In genomic region chr12:90833228-90833627, GRCh38 we compare ENCODE assay signal across 18 cellular contexts.
"Had no signal": no experiment of that assay in that cellular context is flagged by ENCODE, and none has a peak within 500 bp of the region (broad histone marks: within the 10 kb centered on the region; RNA-seq: fewer than 3 reads in every experiment).

No MANE protein-coding gene starts in this region.

- H3K4me3 ChIP-seq: coronary artery, esophagus muscularis mucosa, hepatocyte, thyroid gland had no signal

- DNase-seq: activated CD4-positive, alpha-beta T cell treated with anti-CD3 and anti-CD28 coated beads, Interleukin-2, amount 10 ng/mL, durations not matched to agents 24 days and 14 days; activated CD4-positive, CD25-positive, alpha-beta regulatory T cell; activated CD8-positive, alpha-beta memory T cell treated with anti-CD3 and anti-CD28 coated beads, Interleukin-2, amount 50 U/mL, for 48 hours; activated CD8-positive, alpha-beta T cell treated with anti-CD3 and anti-CD28 coated beads, Interleukin-2, amount 10 ng/mL, durations not matched to agents 7 days and 5 days; activated gamma-delta T cell treated with Interleukin-2 at 50 U/mL for 16 hours; activated naive CD8-positive, alpha-beta T cell treated with anti-CD3 and anti-CD28 coated beads, Interleukin-2, amount 10 ng/mL, durations not matched to agents 7 days and 5 days; activated T-cell treated with anti-CD3 and anti-CD28 coated beads, Interleukin-2, amount 50 U/mL, for 72 hours; left ventricle myocardium superior; mesenchymal stem cell; posterior cingulate gyrus; stimulated activated naive B cell treated with anti-CD40 and anti-IgM and Interleukin-4, amounts not matched to agents 10 μg/mL and 1 μg/mL and 100 μg/mL, for 72 hours; thyroid gland had no signal

- H3K27ac ChIP-seq: coronary artery, esophagus muscularis mucosa, hepatocyte, thyroid gland had no signal

- H3K27me3 Mint-ChIP-seq: activated CD4-positive, alpha-beta T cell treated with anti-CD3 and anti-CD28 coated beads, Interleukin-2, amount 10 ng/mL, durations not matched to agents 24 days and 14 days; activated naive CD8-positive, alpha-beta T cell treated with anti-CD3 and anti-CD28 coated beads, Interleukin-2, amount 10 ng/mL, durations not matched to agents 7 days and 5 days; central memory CD8-positive, alpha-beta T cell; natural killer cell treated with Interleukin-12 subunit alpha and Interleukin-12 subunit beta and Interleukin-15 and Interleukin-18, amount 100 ng/mL, for 72 hours; stimulated activated naive B cell treated with anti-CD40 and anti-IgM and Interleukin-4, amounts not matched to agents 10 μg/mL and 1 μg/mL and 100 μg/mL, for 72 hours had no signal

- H3K36me3 ChIP-seq: esophagus muscularis mucosa, thyroid gland had no signal

- H2AFZ ChIP-seq: hepatocyte had no signal

- H3K79me2 ChIP-seq: hepatocyte had no signal

- H3K4me2 ChIP-seq: hepatocyte had no signal

- H3K4me1 Mint-ChIP-seq: activated CD4-positive, alpha-beta T cell treated with anti-CD3 and anti-CD28 coated beads, Interleukin-2, amount 10 ng/mL, durations not matched to agents 24 days and 14 days; activated naive CD8-positive, alpha-beta T cell treated with anti-CD3 and anti-CD28 coated beads, Interleukin-2, amount 10 ng/mL, durations not matched to agents 7 days and 5 days; brain; central memory CD8-positive, alpha-beta T cell had no signal

- H3K4me3 Mint-ChIP-seq: activated CD4-positive, alpha-beta T cell treated with anti-CD3 and anti-CD28 coated beads, Interleukin-2, amount 10 ng/mL, durations not matched to agents 24 days and 14 days; activated CD8-positive, alpha-beta T cell treated with anti-CD3 and anti-CD28 coated beads, Interleukin-2, amount 10 ng/mL, durations not matched to agents 7 days and 5 days; activated naive CD8-positive, alpha-beta T cell treated with anti-CD3 and anti-CD28 coated beads, Interleukin-2, amount 10 ng/mL, durations not matched to agents 7 days and 5 days; activated T-cell treated with anti-CD3 and anti-CD28 coated beads, Interleukin-2, amount 50 U/mL, for 72 hours; brain; central memory CD8-positive, alpha-beta T cell; natural killer cell treated with Interleukin-12 subunit alpha and Interleukin-12 subunit beta and Interleukin-15 and Interleukin-18, amount 100 ng/mL, for 72 hours; stimulated activated naive B cell treated with anti-CD40 and anti-IgM and Interleukin-4, amounts not matched to agents 10 μg/mL and 1 μg/mL and 100 μg/mL, for 72 hours had no signal

- H3K27ac Mint-ChIP-seq: activated CD4-positive, alpha-beta T cell treated with anti-CD3 and anti-CD28 coated beads, Interleukin-2, amount 10 ng/mL, durations not matched to agents 24 days and 14 days; activated CD8-positive, alpha-beta T cell treated with anti-CD3 and anti-CD28 coated beads, Interleukin-2, amount 10 ng/mL, durations not matched to agents 7 days and 5 days; activated naive CD8-positive, alpha-beta T cell treated with anti-CD3 and anti-CD28 coated beads, Interleukin-2, amount 10 ng/mL, durations not matched to agents 7 days and 5 days; activated T-cell treated with anti-CD3 and anti-CD28 coated beads, Interleukin-2, amount 50 U/mL, for 72 hours; brain; natural killer cell treated with Interleukin-12 subunit alpha and Interleukin-12 subunit beta and Interleukin-15 and Interleukin-18, amount 100 ng/mL, for 72 hours; stimulated activated naive B cell treated with anti-CD40 and anti-IgM and Interleukin-4, amounts not matched to agents 10 μg/mL and 1 μg/mL and 100 μg/mL, for 72 hours had no signal

- ATAC-seq: activated CD8-positive, alpha-beta T cell treated with anti-CD3 and anti-CD28 coated beads, Interleukin-2, amount 10 ng/mL, durations not matched to agents 7 days and 5 days; activated T-cell treated with anti-CD3 and anti-CD28 coated beads, Interleukin-2, amount 50 U/mL, for 72 hours; left ventricle myocardium superior; natural killer cell treated with Interleukin-12 subunit alpha and Interleukin-12 subunit beta and Interleukin-15 and Interleukin-18, amount 100 ng/mL, for 72 hours; stimulated activated naive B cell treated with anti-CD40 and anti-IgM and Interleukin-4, amounts not matched to agents 10 μg/mL and 1 μg/mL and 100 μg/mL, for 72 hours had no signal

- H3K9me3 Mint-ChIP-seq: activated CD4-positive, alpha-beta T cell treated with anti-CD3 and anti-CD28 coated beads, Interleukin-2, amount 10 ng/mL, durations not matched to agents 24 days and 14 days; activated naive CD8-positive, alpha-beta T cell treated with anti-CD3 and anti-CD28 coated beads, Interleukin-2, amount 10 ng/mL, durations not matched to agents 7 days and 5 days; activated T-cell treated with anti-CD3 and anti-CD28 coated beads, Interleukin-2, amount 50 U/mL, for 72 hours; brain; central memory CD8-positive, alpha-beta T cell; stimulated activated naive B cell treated with anti-CD40 and anti-IgM and Interleukin-4, amounts not matched to agents 10 μg/mL and 1 μg/mL and 100 μg/mL, for 72 hours had no signal

- H3K27me3 ChIP-seq: esophagus muscularis mucosa, hepatocyte, thyroid gland had no signal

- H3K4me1 ChIP-seq: thyroid gland had no signal
